In the genomic region with DNA sequence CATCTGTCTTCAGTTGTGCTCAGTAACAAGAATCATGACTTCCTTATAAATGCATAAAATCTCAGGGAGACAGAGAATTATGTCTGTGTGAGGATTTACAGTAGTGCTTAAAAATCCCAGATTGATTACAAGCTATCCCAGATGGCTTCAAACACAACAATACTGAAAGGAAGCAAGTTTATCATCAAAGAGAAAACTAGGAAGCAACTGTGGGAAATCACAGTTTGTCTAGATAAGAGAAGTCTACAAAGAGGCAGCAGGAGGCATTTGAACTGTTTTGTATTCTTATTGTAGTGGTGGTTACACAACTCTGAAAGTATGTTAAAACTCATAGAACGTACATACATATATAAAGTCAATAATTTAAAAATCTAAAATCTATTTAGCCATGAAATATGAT, we compare ENCODE assay signal across 20 cellular contexts.
"Had no signal": no experiment of that assay in that cellular context is flagged by ENCODE, and none has a peak within 500 bp of the region (broad histone marks: within the 10 kb centered on the region; RNA-seq: fewer than 3 reads in every experiment).

No MANE protein-coding gene starts in this region.

- H3K36me3 ChIP-seq: gastrocnemius medialis, neutrophil, pancreas, stomach, thyroid gland, vagina had no signal

- H3K4me3 ChIP-seq: coronary artery, gastrocnemius medialis, lung, pancreas, stomach, thyroid gland, vagina had no signal

- H3K27ac Mint-ChIP-seq: effector memory CD8-positive, alpha-beta T cell; natural killer cell; stimulated activated effector memory CD8-positive, alpha-beta T cell treated with anti-CD3 and anti-CD28 coated beads, Interleukin-12 subunit alpha, Interleukin-12 subunit beta, amount 100 ng/mL, for 72 hours had no signal

- H3K9me3 Mint-ChIP-seq: effector memory CD8-positive, alpha-beta T cell; natural killer cell; neural crest cell; stimulated activated effector memory CD8-positive, alpha-beta T cell treated with anti-CD3 and anti-CD28 coated beads, Interleukin-12 subunit alpha, Interleukin-12 subunit beta, amount 100 ng/mL, for 72 hours had no signal

- H3K4me1 ChIP-seq: gastrocnemius medialis, pancreas, thyroid gland had no signal

- H3K27ac ChIP-seq: coronary artery, epithelial cell of prostate, gastrocnemius medialis, neutrophil, pancreas, stomach, thyroid gland, vagina had no signal

- H3K27me3 ChIP-seq: gastrocnemius medialis, pancreas, stomach, thyroid gland, vagina had no signal

- H3K9me3 ChIP-seq: gastrocnemius medialis, neutrophil, pancreas, stomach, thyroid gland, vagina had no signal

- H3K36me3 Mint-ChIP-seq: natural killer cell; stimulated activated effector memory CD8-positive, alpha-beta T cell treated with anti-CD3 and anti-CD28 coated beads, Interleukin-12 subunit alpha, Interleukin-12 subunit beta, amount 100 ng/mL, for 72 hours had no signal

- H3K4me3 Mint-ChIP-seq: effector memory CD8-positive, alpha-beta T cell; natural killer cell; neural crest cell; stimulated activated effector memory CD8-positive, alpha-beta T cell treated with anti-CD3 and anti-CD28 coated beads, Interleukin-12 subunit alpha, Interleukin-12 subunit beta, amount 100 ng/mL, for 72 hours had no signal

- H3K4me1 Mint-ChIP-seq: natural killer cell; stimulated activated effector memory CD8-positive, alpha-beta T cell treated with anti-CD3 and anti-CD28 coated beads, Interleukin-12 subunit alpha, Interleukin-12 subunit beta, amount 100 ng/mL, for 72 hours had no signal

- DNase-seq: effector memory CD8-positive, alpha-beta T cell; foreskin fibroblast; gastrocnemius medialis; head of caudate nucleus; mesenchymal stem cell; natural killer cell; pancreas; stimulated activated CD4-positive, alpha-beta T cell treated with anti-CD3 and anti-CD28 coated beads, Interleukin-2, amount 100 ng/mL, for 24 hours; stimulated activated CD4-positive, alpha-beta T cell treated with anti-CD3 and anti-CD28 coated beads, Interleukin-4, amount 100 ng/mL, for 24 hours; stimulated activated naive CD4-positive, alpha-beta T cell treated with Interleukin-2 at 50 U/mL for 16 hours; stomach; trophoblast cell had no signal
